In the genomic region with DNA sequence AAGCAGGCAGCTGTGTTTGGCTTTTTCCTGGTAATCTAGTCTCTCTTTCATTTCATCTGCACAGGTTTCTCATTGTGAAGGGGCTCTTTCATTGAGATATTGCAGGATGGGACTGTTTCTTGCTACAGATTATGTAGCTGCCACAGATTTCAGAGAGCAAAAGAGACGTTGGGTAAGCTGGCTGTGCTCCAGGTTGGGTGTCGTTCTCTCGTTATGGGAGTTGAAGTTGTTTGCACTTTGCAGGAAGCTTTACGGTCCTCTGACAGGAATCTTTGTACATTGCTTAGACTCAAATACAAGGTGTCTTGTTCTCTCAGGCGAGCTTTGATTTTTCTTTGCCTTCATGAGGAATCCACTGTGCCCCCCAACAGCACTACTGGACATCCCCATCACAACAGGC, we compare ENCODE assay signal across 34 cellular contexts.
A peak's percentile ranks its signal among the peaks of the same experiment; 100 is the strongest.
DNase-seq lines count a peak whose midpoint lies in the region; ATAC-seq, FAIRE-seq and TF ChIP-seq lines count a peak whose summit lies in the region.
"Had no signal": no experiment of that assay in that cellular context is flagged by ENCODE, and none has a peak within 500 bp of the region (broad histone marks: within the 10 kb centered on the region; RNA-seq: fewer than 3 reads in every experiment).

No MANE protein-coding gene starts in this region.

- no peak for FAIRE-seq in small intestine (lab: Jason Lieb, UNC)
- FAIRE-seq: A204.1, A549, D721Med had no signal

- H3K9ac ChIP-seq in mucosa of stomach (ENCODE audit: low read length), result peak overlapping the region; percentile 22
- H3K9ac ChIP-seq: BLaER1; BLaER1 treated with 17β-estradiol and CSF1 and Interleukin-3, amounts not matched to agents 10 nM and 100 nM had no signal

- intact Hi-C loops in mucosa of descending colon (cut with DNase I, micrococcal nuclease), result no loop called here

- H3K36me3 ChIP-seq in mucosa of descending colon (ENCODE audit: low read depth) (no peaks in the 10 kb centered on the region), mucosa of stomach (ENCODE audit: control insufficient read depth, insufficient read depth, low read length) (no peaks in the 10 kb centered on the region), small intestine (ENCODE audit: control insufficient read depth in 2 of 2, insufficient read depth in 2 of 2, low read length in 2 of 2) (no peaks in the 10 kb centered on the region)
- H3K36me3 ChIP-seq: BE2C; BLaER1; BLaER1 treated with 17β-estradiol and CSF1 and Interleukin-3, amounts not matched to agents 10 nM and 100 nM had no signal

- TF ChIP-seq CTCF in mucosa of descending colon (IDR thresholded peaks at IDR 0.05), result no peak

- WGBS in small intestine, 3 donors, result 8 to 43% methylated on average over 5 of the region's 5 CpGs; no CpG with 5 or more reads in 1 of the 3 donors

- DNase-seq in NCI-H69 (lab: John Stamatoyannopoulos, UW) (peak; percentile 31), mucosa of descending colon (peak in 2 of 3 donors; percentile 61 to 70), small intestine (peak; percentile 39), DMS79 (lab: John Stamatoyannopoulos, UW) (no peak), Kasumi-1 (lab: John Stamatoyannopoulos, UW) (no peak), GM03348 (ENCODE audit: low spot score) (no peak)
- DNase-seq: 8988T; ACHN; AML-193; BE2C; C1 segment of cervical spinal cord; Caco-2; Calu3; CD4-positive, alpha-beta memory T cell; CD4-positive, alpha-beta T cell; CD4-positive, CD25-positive, alpha-beta regulatory T cell; CD8-positive, alpha-beta memory T cell; CD8-positive, alpha-beta T cell; COR-L47; DMS 273 treated with DMSO at 0.1 percent for 48 hours; DMS153; DMS53; DMS79 treated with DMSO at 0.1 percent for 48 hours; DND-41; EL had no signal

- H3K9me3 ChIP-seq in mucosa of descending colon (no peaks in the 10 kb centered on the region), mucosa of stomach (ENCODE audit: control insufficient read depth, low read length) (no peaks in the 10 kb centered on the region), small intestine (ENCODE audit: control insufficient read depth, low read depth) (no peaks in the 10 kb centered on the region)
- H3K9me3 ChIP-seq: A549; BE2C; BLaER1; BLaER1 treated with 17β-estradiol and CSF1 and Interleukin-3, amounts not matched to agents 10 nM and 100 nM; Caco-2 had no signal

- H3K4me1 ChIP-seq in mucosa of descending colon (ENCODE audit: low read depth) (no peaks in the 10 kb centered on the region), mucosa of stomach (ENCODE audit: control insufficient read depth, insufficient read depth, low read length) (peaks cover 6% of the 10 kb centered on the region), small intestine (ENCODE audit: control insufficient read depth in 2 of 2, insufficient read depth in 1 of 2, low read depth in 1 of 2, low read length in 1 of 2) (no peaks in the 10 kb centered on the region)
- H3K4me1 ChIP-seq: A549; BE2C; BLaER1; BLaER1 treated with 17β-estradiol and CSF1 and Interleukin-3, amounts not matched to agents 10 nM and 100 nM; Caco-2 had no signal

- no peak for ATAC-seq in mucosa of descending colon
- no peak for ATAC-seq in GM18505 (IDR thresholded peaks at IDR 0.05; ENCODE audit: unreplicated experiment)
- ATAC-seq: A549; CD8-positive, alpha-beta T cell had no signal

- H3K4me3 ChIP-seq in mucosa of descending colon (no peak overlapping the region), mucosa of stomach (ENCODE audit: low read length) (no peak overlapping the region), small intestine (ENCODE audit: low read depth in 1 of 2, low read length in 2 of 2) (no peak overlapping the region)
- H3K4me3 ChIP-seq: A549; BLaER1; BLaER1 treated with 17β-estradiol and CSF1 and Interleukin-3, amounts not matched to agents 10 nM and 100 nM had no signal

- peak overlapping the region in 1 of 2 donors; percentile 45 for H3K27ac ChIP-seq in small intestine (ENCODE audit: low read depth in 1 of 2, low read length in 1 of 2)
- H3K27ac ChIP-seq: 22Rv1; A549; BLaER1; BLaER1 treated with 17β-estradiol and CSF1 and Interleukin-3, amounts not matched to agents 10 nM and 100 nM; C4-2B had no signal

- no peak for TF ChIP-seq POLR2A in GM18505 (IDR thresholded peaks at IDR 0.05; ENCODE audit: borderline replicate concordance, extremely low read depth, insufficient read depth, insufficient read length)

- H3K27me3 ChIP-seq in mucosa of stomach (ENCODE audit: control insufficient read depth, insufficient read depth, low read length), result no peaks in the 10 kb centered on the region
- H3K27me3 ChIP-seq in small intestine (ENCODE audit: control insufficient read depth in 2 of 2, insufficient read depth in 2 of 2, low read length in 2 of 2), result no peaks in the 10 kb centered on the region
- H3K27me3 ChIP-seq: BE2C; BLaER1; BLaER1 treated with 17β-estradiol and CSF1 and Interleukin-3, amounts not matched to agents 10 nM and 100 nM had no signal

Comparison
In these comparisons a context has a peak if more than half of its experiments do, and no peak if none do; other contexts are left out.
1. DNase-seq: peak in NCI-H69 (single experiment), mucosa of descending colon (2 of 3) and small intestine (single experiment); none in DMS79 (single experiment), Kasumi-1 (0 of 2) and GM03348 (single experiment).